In genomic region chr2:241053576-241054251, GRCh38 we compare ENCODE assay signal across 23 cellular contexts. TPM values are rescaled to one million over a fixed set of nuclear protein-coding genes. Genes with fewer than 3 reads are reported as not detected.
A peak's percentile ranks its signal among the peaks of the same experiment; 100 is the strongest.
DNase-seq lines count a peak whose midpoint lies in the region; ATAC-seq and TF ChIP-seq lines count a peak whose summit lies in the region.
"Had no signal": no experiment of that assay in that cellular context is flagged by ENCODE, and none has a peak within 500 bp of the region (broad histone marks: within the 10 kb centered on the region; RNA-seq: fewer than 3 reads in every experiment).

No MANE protein-coding gene starts in this region.

- WGBS in thyroid gland, 2 donors = 95 to 98% methylated on average over 7 to 8 of the region's 8 CpGs

- H3K36me3 Mint-ChIP-seq in activated CD4-positive, alpha-beta memory T cell treated with anti-CD3 and anti-CD28 coated beads, Interleukin-2, amount 10 ng/mL, durations not matched to agents 7 days and 5 days (ENCODE audit: low read depth) = peaks cover 7% of the 10 kb centered on the region
- no peaks in the 10 kb centered on the region for H3K36me3 Mint-ChIP-seq in activated CD4-positive, alpha-beta memory T cell treated with anti-CD3 and anti-CD28 coated beads for 36 hours
- H3K36me3 Mint-ChIP-seq in osteocyte (ENCODE audit: unreplicated experiment) = no peaks in the 10 kb centered on the region
- peaks cover 0 to 25% (median 2%) of the 10 kb centered on the region in 3 donors for H3K36me3 Mint-ChIP-seq in naive thymus-derived CD8-positive, alpha-beta T cell

- ATAC-seq in left lobe of liver (peak; percentile 9), left ventricle myocardium superior (no peak)
- no peak for ATAC-seq in naive thymus-derived CD8-positive, alpha-beta T cell
- ATAC-seq: CD8-positive, alpha-beta T cell; GM12878 had no signal

- no peaks in the 10 kb centered on the region for H3K27me3 ChIP-seq in thyroid gland

- CTCF ChIA-PET in activated CD4-positive, alpha-beta memory T cell treated with anti-CD3 and anti-CD28 coated beads, Interleukin-2, amount 10 ng/mL, durations not matched to agents 7 days and 5 days (lab: Charles Lee) = no interaction called here
- CTCF ChIA-PET in activated CD4-positive, alpha-beta memory T cell treated with anti-CD3 and anti-CD28 coated beads for 36 hours (lab: Charles Lee) = interaction anchor here (1.2 kb wide), 1 partner anchor 25 kb away, joined by 4 read pairs; no protein-coding TSS in a partner anchor

- no peaks in the 10 kb centered on the region for H3K27me3 Mint-ChIP-seq in activated CD4-positive, alpha-beta memory T cell treated with anti-CD3 and anti-CD28 coated beads, Interleukin-2, amount 10 ng/mL, durations not matched to agents 7 days and 5 days
- no peaks in the 10 kb centered on the region for H3K27me3 Mint-ChIP-seq in activated CD4-positive, alpha-beta memory T cell treated with anti-CD3 and anti-CD28 coated beads for 36 hours
- peaks cover 31% of the 10 kb centered on the region for H3K27me3 Mint-ChIP-seq in osteocyte (ENCODE audit: unreplicated experiment)
- H3K27me3 Mint-ChIP-seq in naive thymus-derived CD8-positive, alpha-beta T cell = no peaks in the 10 kb centered on the region
- H3K27me3 Mint-ChIP-seq: B cell had no signal

- no peaks in the 10 kb centered on the region for H3K4me1 Mint-ChIP-seq in activated CD4-positive, alpha-beta memory T cell treated with anti-CD3 and anti-CD28 coated beads, Interleukin-2, amount 10 ng/mL, durations not matched to agents 7 days and 5 days
- no peaks in the 10 kb centered on the region for H3K4me1 Mint-ChIP-seq in activated CD4-positive, alpha-beta memory T cell treated with anti-CD3 and anti-CD28 coated beads for 36 hours (ENCODE audit: low read depth)
- H3K4me1 Mint-ChIP-seq in osteocyte (ENCODE audit: unreplicated experiment) = no peaks in the 10 kb centered on the region
- peaks cover 0 to 4% (median 2%) of the 10 kb centered on the region in 4 donors for H3K4me1 Mint-ChIP-seq in naive thymus-derived CD8-positive, alpha-beta T cell
- H3K4me1 Mint-ChIP-seq: B cell had no signal

- peak; percentile 11 for DNase-seq in activated CD4-positive, alpha-beta memory T cell treated with anti-CD3 and anti-CD28 coated beads, Interleukin-2, amount 10 ng/mL, durations not matched to agents 7 days and 5 days
- no peak for DNase-seq in activated CD4-positive, alpha-beta memory T cell treated with anti-CD3 and anti-CD28 coated beads for 36 hours
- DNase-seq in left lobe of liver (ENCODE audit: low spot score) (no peak), osteocyte (ENCODE audit: extremely low spot score, unreplicated experiment) (peak; percentile 65), thyroid gland (peak; percentile 0 to 1), left ventricle myocardium superior (no peak), retina (no peak)
- no peak for DNase-seq in naive thymus-derived CD8-positive, alpha-beta T cell
- DNase-seq: Caco-2, EL, GDM1, IMR-90, MM.1S, NCI-H2029 treated with DMSO at 0.1 percent for 48 hours, NCI-H526 treated with DMSO at 0.1 percent for 48 hours, Right ventricle myocardium superior, RPMI8226 had no signal

- POLR2A ChIA-PET in activated CD4-positive, alpha-beta memory T cell treated with anti-CD3 and anti-CD28 coated beads, Interleukin-2, amount 10 ng/mL, durations not matched to agents 7 days and 5 days (lab: Charles Lee) = no interaction called here
- POLR2A ChIA-PET in activated CD4-positive, alpha-beta memory T cell treated with anti-CD3 and anti-CD28 coated beads for 36 hours (lab: Charles Lee) = no interaction called here
- POLR2A ChIA-PET in naive thymus-derived CD8-positive, alpha-beta T cell (lab: Charles Lee) = interaction anchor here (1.0 to 1.4 kb wide), 3 partner anchors 10 to 68 kb away, joined by 3 to 4 read pairs (median 3); no protein-coding TSS in a partner anchor

- no peak overlapping the region for H3K27ac ChIP-seq in thyroid gland
- H3K27ac ChIP-seq: 22Rv1, C4-2B, KMS-11 had no signal

- H3K9me3 Mint-ChIP-seq in activated CD4-positive, alpha-beta memory T cell treated with anti-CD3 and anti-CD28 coated beads, Interleukin-2, amount 10 ng/mL, durations not matched to agents 7 days and 5 days = no peaks in the 10 kb centered on the region
- no peaks in the 10 kb centered on the region for H3K9me3 Mint-ChIP-seq in activated CD4-positive, alpha-beta memory T cell treated with anti-CD3 and anti-CD28 coated beads for 36 hours
- no peaks in the 10 kb centered on the region for H3K9me3 Mint-ChIP-seq in osteocyte (ENCODE audit: unreplicated experiment)
- H3K9me3 Mint-ChIP-seq in naive thymus-derived CD8-positive, alpha-beta T cell = no peaks in the 10 kb centered on the region
- H3K9me3 Mint-ChIP-seq: CD8-positive, alpha-beta T cell had no signal

- TF ChIP-seq CTCF in osteocyte (IDR thresholded peaks at IDR 0.05) (no peak), thyroid gland (IDR thresholded peaks at IDR 0.05) (no peak)

- H3K36me3 ChIP-seq in thyroid gland = peaks cover 36 to 44% of the 10 kb centered on the region in 2 donors

- H3K4me3 Mint-ChIP-seq in activated CD4-positive, alpha-beta memory T cell treated with anti-CD3 and anti-CD28 coated beads, Interleukin-2, amount 10 ng/mL, durations not matched to agents 7 days and 5 days = no peak overlapping the region
- no peak overlapping the region for H3K4me3 Mint-ChIP-seq in activated CD4-positive, alpha-beta memory T cell treated with anti-CD3 and anti-CD28 coated beads for 36 hours
- no peak overlapping the region for H3K4me3 Mint-ChIP-seq in osteocyte (ENCODE audit: unreplicated experiment)
- no peak overlapping the region for H3K4me3 Mint-ChIP-seq in naive thymus-derived CD8-positive, alpha-beta T cell
- H3K4me3 Mint-ChIP-seq: B cell; CD8-positive, alpha-beta T cell had no signal

- H3K4me1 ChIP-seq in thyroid gland = no peaks in the 10 kb centered on the region
- H3K4me1 ChIP-seq: Caco-2 had no signal

- no peak for TF ChIP-seq POLR2A in thyroid gland (IDR thresholded peaks at IDR 0.05)

- no peaks in the 10 kb centered on the region for H3K9me3 ChIP-seq in thyroid gland
- H3K9me3 ChIP-seq: Caco-2 had no signal

- H3K4me3 ChIP-seq in thyroid gland (replicated peaks in 1 of 3) = no peak overlapping the region
- H3K4me3 ChIP-seq: GM12878 had no signal

- no peak overlapping the region for H3K27ac Mint-ChIP-seq in activated CD4-positive, alpha-beta memory T cell treated with anti-CD3 and anti-CD28 coated beads, Interleukin-2, amount 10 ng/mL, durations not matched to agents 7 days and 5 days
- H3K27ac Mint-ChIP-seq in activated CD4-positive, alpha-beta memory T cell treated with anti-CD3 and anti-CD28 coated beads for 36 hours = no peak overlapping the region
- no peak overlapping the region for H3K27ac Mint-ChIP-seq in osteocyte (ENCODE audit: unreplicated experiment)
- peak overlapping the region in 4 of 10 donors; percentile 4 to 38 (median 28) for H3K27ac Mint-ChIP-seq in naive thymus-derived CD8-positive, alpha-beta T cell
- H3K27ac Mint-ChIP-seq: B cell; CD8-positive, alpha-beta T cell had no signal

- intact Hi-C loops in activated CD4-positive, alpha-beta memory T cell treated with anti-CD3 and anti-CD28 coated beads for 36 hours (cut with micrococcal nuclease) = no loop called here
- intact Hi-C loops in thyroid gland (cut with DNase I) (no loop called here), left ventricle myocardium superior (cut with micrococcal nuclease) (no loop called here)

RNA-seq across cellular contexts. Expression of gene MTERF4, which starts 48.4 kb away (rescaled TPM):
- 10 to 100 TPM; 41.5 to 45.4 TPM for total RNA-seq in activated CD4-positive, alpha-beta memory T cell treated with anti-CD3 and anti-CD28 coated beads, Interleukin-2, amount 10 ng/mL, durations not matched to agents 7 days and 5 days
- total RNA-seq in activated CD4-positive, alpha-beta memory T cell treated with anti-CD3 and anti-CD28 coated beads for 36 hours = 10 to 100 TPM; 43.9 to 46.0 TPM
- total RNA-seq in left lobe of liver (15.4 TPM), osteocyte (32.4 and 36.8 TPM in 2 replicates), thyroid gland (100 to 1,000 TPM in 1 of 4 donors, 10 to 100 TPM in 3; 67.8 to 110 (median 91.0) TPM), left ventricle myocardium superior (25.8 TPM)
- 100 to 1,000 TPM; 265 to 270 TPM for total RNA-seq in naive thymus-derived CD8-positive, alpha-beta T cell
- polyA plus RNA-seq in naive thymus-derived CD8-positive, alpha-beta T cell = 10 to 100 TPM; 46.4 to 82.1 (median 57.8) TPM

RNA-seq across cellular contexts. Expression of gene SNED1, which starts 55.3 kb away (rescaled TPM):
- 10 to 100 TPM; 32.6 to 34.3 TPM for total RNA-seq in activated CD4-positive, alpha-beta memory T cell treated with anti-CD3 and anti-CD28 coated beads, Interleukin-2, amount 10 ng/mL, durations not matched to agents 7 days and 5 days
- 1 to 10 TPM; 2.6 to 3.8 TPM for total RNA-seq in activated CD4-positive, alpha-beta memory T cell treated with anti-CD3 and anti-CD28 coated beads for 36 hours
- total RNA-seq in left lobe of liver (34.9 TPM), osteocyte (17.6 and 19.4 TPM in 2 replicates), thyroid gland (100 to 1,000 TPM in 1 of 4 donors, 10 to 100 TPM in 3; 47.7 to 122 (median 68.7) TPM), left ventricle myocardium superior (7.4 TPM)
- total RNA-seq in naive thymus-derived CD8-positive, alpha-beta T cell = 10 to 100 TPM; 91.8 to 99.9 TPM
- polyA plus RNA-seq in naive thymus-derived CD8-positive, alpha-beta T cell = 1 to 10 TPM in 2 of 3 donors, under 1 TPM in 1; 0.60 to 3.0 (median 1.4) TPM
- total RNA-seq: Caco-2 had no signal

Comparison
In these comparisons a context has a peak if more than half of its experiments do, and no peak if none do; other contexts are left out.
1. DNase-seq: peak in activated CD4-positive, alpha-beta memory T cell treated with anti-CD3 and anti-CD28 coated beads, Interleukin-2, amount 10 ng/mL, durations not matched to agents 7 days and 5 days (single experiment), osteocyte (single experiment) and thyroid gland (2 of 2); none in activated CD4-positive, alpha-beta memory T cell treated with anti-CD3 and anti-CD28 coated beads for 36 hours (single experiment), left lobe of liver (single experiment), left ventricle myocardium superior (single experiment), retina (single experiment) and naive thymus-derived CD8-positive, alpha-beta T cell (0 of 10).